Comparison of ENCODE assay signal across 9 cellular contexts in genomic region chr19:6233827-6234511, GRCh38. TPM values are rescaled to one million over a fixed set of nuclear protein-coding genes. Genes with fewer than 3 reads are reported as not detected.
DNase-seq lines count a peak whose midpoint lies in the region; ATAC-seq and TF ChIP-seq lines count a peak whose summit lies in the region.
"Had no signal": no experiment of that assay in that cellular context is flagged by ENCODE, and none has a peak within 500 bp of the region (broad histone marks: within the 10 kb centered on the region; RNA-seq: fewer than 3 reads in every experiment).

No MANE protein-coding gene starts in this region.

- peaks cover 58% of the 10 kb centered on the region for H3K4me1 ChIP-seq in body of pancreas
- H3K4me1 ChIP-seq in tibial nerve: peaks cover 0 to 96% (median 68%) of the 10 kb centered on the region in 4 donors

- DNase-seq in NCI-H2171 treated with DMSO at 0.1 percent for 48 hours (lab: John Stamatoyannopoulos, UW) (peak; percentile 3), NCI-H2171 (lab: John Stamatoyannopoulos, UW) (no peak), body of pancreas (peak in 3 of 4 donors; percentile 47 to 48 (median 47)), iPS-NIHi11 (ENCODE audit: low spot score) (peak; percentile 23), tibial nerve (ENCODE audit: low spot score in 2 of 2) (no peak), NCI-H1105 (lab: John Stamatoyannopoulos, UW) (no peak), NCI-H510A (lab: John Stamatoyannopoulos, UW) (no peak)
- DNase-seq: occipital lobe had no signal

- ATAC-seq in body of pancreas (no peak), GM18861 (IDR thresholded peaks at IDR 0.05; ENCODE audit: unreplicated experiment) (no peak)

- TF ChIP-seq EP300 in tibial nerve (IDR thresholded peaks at IDR 0.05): no peak

- H3K36me3 ChIP-seq in body of pancreas (replicated peaks in 1 of 2; ENCODE audit: insufficient read depth in 1 of 2, low read depth in 2 of 2) (no peaks in the 10 kb centered on the region), tibial nerve (peaks cover 0 to 11% (median 0%) of the 10 kb centered on the region in 3 donors)

- H3K27ac ChIP-seq in body of pancreas: peak overlapping the region; percentile 58 to 74 (median 62)
- peak overlapping the region; percentile 4 to 84 (median 66) for H3K27ac ChIP-seq in tibial nerve

- no peaks in the 10 kb centered on the region for H3K9me3 ChIP-seq in body of pancreas
- no peaks in the 10 kb centered on the region for H3K9me3 ChIP-seq in tibial nerve

- WGBS in body of pancreas, 2 donors: 50 to 55% methylated on average over 15 to 20 of the region's 21 CpGs
- 55 to 66% methylated on average over 21 of the region's 21 CpGs for WGBS in tibial nerve, 2 donors

- H3K27me3 ChIP-seq in body of pancreas (no peaks in the 10 kb centered on the region), tibial nerve (no peaks in the 10 kb centered on the region)

- TF ChIP-seq CTCF in body of pancreas (IDR thresholded peaks at IDR 0.05): no peak
- no peak for TF ChIP-seq CTCF in tibial nerve (IDR thresholded peaks at IDR 0.05)

- TF ChIP-seq POLR2A in body of pancreas (IDR thresholded peaks at IDR 0.05): no peak
- TF ChIP-seq POLR2A in tibial nerve (IDR thresholded peaks at IDR 0.05): no peak

- intact Hi-C loops in body of pancreas (cut with DNase I): loop anchor here (5.0 kb wide), 1 partner anchor 33 kb away; no protein-coding TSS in a partner anchor

- H3K4me3 ChIP-seq in body of pancreas (no peak overlapping the region), tibial nerve (no peak overlapping the region)

RNA-seq across cellular contexts. Expression of gene MLLT1, which starts 45.8 kb away (rescaled TPM):
- total RNA-seq in body of pancreas (10 to 100 TPM; 16.3 to 23.7 TPM), tibial nerve (10 to 100 TPM; 15.1 to 42.0 (median 19.9) TPM)

Comparison
In these comparisons a context has a peak if more than half of its experiments do, and no peak if none do; other contexts are left out.
1. DNase-seq: peak in NCI-H2171 treated with DMSO at 0.1 percent for 48 hours (single experiment), body of pancreas (3 of 4) and iPS-NIHi11 (single experiment); none in NCI-H2171 (single experiment), tibial nerve (0 of 2), NCI-H1105 (single experiment) and NCI-H510A (single experiment).